30 cellular contexts compared by ENCODE assay signal in the genomic region with DNA sequence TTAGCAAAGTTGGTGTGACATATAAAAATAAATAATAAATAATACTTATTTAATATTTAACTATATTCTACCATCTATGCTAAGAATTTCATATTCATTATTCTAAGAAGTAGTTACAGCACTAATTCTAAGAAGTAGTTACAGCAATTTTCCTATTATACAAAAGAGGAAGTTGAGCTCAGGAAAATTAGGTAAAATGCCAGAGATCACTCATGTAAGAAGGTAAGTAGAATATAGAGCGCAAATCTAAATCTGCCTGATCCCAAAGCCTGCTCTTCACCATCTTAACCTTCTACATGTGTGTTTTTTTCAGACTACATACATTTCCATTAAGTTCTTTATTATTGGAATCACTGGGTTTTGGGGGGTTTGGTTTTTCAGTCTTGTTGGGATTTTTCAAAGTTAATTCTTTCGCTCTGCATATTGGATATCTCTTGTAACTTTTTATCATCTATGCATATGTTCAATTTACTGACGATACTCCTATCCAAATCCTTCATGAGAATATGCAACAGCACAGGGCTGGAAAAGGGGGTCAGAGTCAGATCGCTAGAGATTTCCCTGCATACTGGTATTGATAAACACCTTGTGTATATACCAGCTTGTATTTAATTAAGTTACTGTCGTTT.
"Had no signal": no experiment of that assay in that cellular context is flagged by ENCODE, and none has a peak within 500 bp of the region (broad histone marks: within the 10 kb centered on the region; RNA-seq: fewer than 3 reads in every experiment).

No MANE protein-coding gene starts in this region.

- H3K36me3 Mint-ChIP-seq: activated naive CD4-positive, alpha-beta T cell treated with anti-CD3 and anti-CD28 coated beads, Interleukin-2, amount 10 ng/mL, durations not matched to agents 7 days and 5 days; activated naive CD8-positive, alpha-beta T cell treated with anti-CD3 and anti-CD28 coated beads, Interleukin-2, amount 10 ng/mL, durations not matched to agents 7 days and 5 days; brain; immature natural killer cell; naive B cell; stimulated activated naive B cell treated with anti-CD40 and anti-IgM and Interleukin-4, amounts not matched to agents 10 μg/mL and 1 μg/mL and 100 μg/mL, for 72 hours; WTC11 had no signal

- ATAC-seq: heart left ventricle, left colon, sciatic nerve, WTC11 had no signal

- DNase-seq: activated CD4-positive, alpha-beta memory T cell treated with anti-CD3 and anti-CD28 coated beads, Interleukin-2, amount 10 ng/mL, durations not matched to agents 7 days and 5 days; activated CD4-positive, alpha-beta T cell treated with anti-CD3 and anti-CD28 coated beads for 1 hour; activated CD4-positive, alpha-beta T cell treated with anti-CD3 and anti-CD28 coated beads, Interleukin-2, amount 10 ng/mL, durations not matched to agents 7 days and 5 days; activated CD8-positive, alpha-beta memory T cell treated with anti-CD3 and anti-CD28 coated beads, Interleukin-2, amount 50 U/mL, for 48 hours; activated gamma-delta T cell; activated naive CD4-positive, alpha-beta T cell treated with anti-CD3 and anti-CD28 coated beads, Interleukin-2, amount 10 ng/mL, durations not matched to agents 7 days and 5 days; activated naive CD8-positive, alpha-beta T cell treated with anti-CD3 and anti-CD28 coated beads, Interleukin-2, amount 10 ng/mL, durations not matched to agents 7 days and 5 days; activated T-cell treated with anti-CD3 and anti-CD28 coated beads, Interleukin-2, amount 50 U/mL, for 24 hours; cerebellar nuclear complex; colonic mucosa; dorsolateral prefrontal cortex; effector memory CD4-positive, alpha-beta T cell; foreskin fibroblast; heart left ventricle; hypothalamus; immature natural killer cell; kidney; left colon; mammary epithelial cell; naive B cell; nephron progenitor cell; retina; stimulated activated CD4-positive, alpha-beta T cell treated with anti-CD3 and anti-CD28 coated beads, Interleukin-1b, Interleukin-23, amount 100 ng/mL, for 48 hours; stimulated activated naive B cell treated with anti-CD40 and anti-IgM and Interleukin-4, amounts not matched to agents 10 μg/mL and 1 μg/mL and 100 μg/mL, for 72 hours; stomach; thyroid gland; upper lobe of left lung had no signal

- H3K27ac Mint-ChIP-seq: activated CD4-positive, alpha-beta memory T cell treated with anti-CD3 and anti-CD28 coated beads, Interleukin-2, amount 10 ng/mL, durations not matched to agents 7 days and 5 days; activated CD4-positive, alpha-beta T cell treated with anti-CD3 and anti-CD28 coated beads, Interleukin-2, amount 10 ng/mL, durations not matched to agents 7 days and 5 days; activated naive CD4-positive, alpha-beta T cell treated with anti-CD3 and anti-CD28 coated beads, Interleukin-2, amount 10 ng/mL, durations not matched to agents 7 days and 5 days; activated naive CD8-positive, alpha-beta T cell treated with anti-CD3 and anti-CD28 coated beads, Interleukin-2, amount 10 ng/mL, durations not matched to agents 7 days and 5 days; activated T-cell treated with anti-CD3 and anti-CD28 coated beads, Interleukin-2, amount 50 U/mL, for 24 hours; brain; immature natural killer cell; nephron progenitor cell; stimulated activated naive B cell treated with anti-CD40 and anti-IgM and Interleukin-4, amounts not matched to agents 10 μg/mL and 1 μg/mL and 100 μg/mL, for 72 hours; WTC11 had no signal

- H3K27me3 Mint-ChIP-seq: activated CD4-positive, alpha-beta memory T cell treated with anti-CD3 and anti-CD28 coated beads, Interleukin-2, amount 10 ng/mL, durations not matched to agents 7 days and 5 days; activated CD4-positive, alpha-beta T cell treated with anti-CD3 and anti-CD28 coated beads, Interleukin-2, amount 10 ng/mL, durations not matched to agents 7 days and 5 days; activated naive CD4-positive, alpha-beta T cell treated with anti-CD3 and anti-CD28 coated beads, Interleukin-2, amount 10 ng/mL, durations not matched to agents 7 days and 5 days; activated naive CD8-positive, alpha-beta T cell treated with anti-CD3 and anti-CD28 coated beads, Interleukin-2, amount 10 ng/mL, durations not matched to agents 7 days and 5 days; activated T-cell treated with anti-CD3 and anti-CD28 coated beads, Interleukin-2, amount 50 U/mL, for 24 hours; brain; naive B cell; stimulated activated naive B cell treated with anti-CD40 and anti-IgM and Interleukin-4, amounts not matched to agents 10 μg/mL and 1 μg/mL and 100 μg/mL, for 72 hours had no signal

- H3K9me3 Mint-ChIP-seq: activated CD4-positive, alpha-beta T cell treated with anti-CD3 and anti-CD28 coated beads, Interleukin-2, amount 10 ng/mL, durations not matched to agents 7 days and 5 days; activated T-cell treated with anti-CD3 and anti-CD28 coated beads, Interleukin-2, amount 50 U/mL, for 24 hours; naive B cell; nephron progenitor cell; stimulated activated naive B cell treated with anti-CD40 and anti-IgM and Interleukin-4, amounts not matched to agents 10 μg/mL and 1 μg/mL and 100 μg/mL, for 72 hours; WTC11 had no signal

- H3K4me1 Mint-ChIP-seq: activated CD4-positive, alpha-beta memory T cell treated with anti-CD3 and anti-CD28 coated beads, Interleukin-2, amount 10 ng/mL, durations not matched to agents 7 days and 5 days; activated CD4-positive, alpha-beta T cell treated with anti-CD3 and anti-CD28 coated beads, Interleukin-2, amount 10 ng/mL, durations not matched to agents 7 days and 5 days; activated naive CD4-positive, alpha-beta T cell treated with anti-CD3 and anti-CD28 coated beads, Interleukin-2, amount 10 ng/mL, durations not matched to agents 7 days and 5 days; activated naive CD8-positive, alpha-beta T cell treated with anti-CD3 and anti-CD28 coated beads, Interleukin-2, amount 10 ng/mL, durations not matched to agents 7 days and 5 days; immature natural killer cell; naive B cell; stimulated activated naive B cell treated with anti-CD40 and anti-IgM and Interleukin-4, amounts not matched to agents 10 μg/mL and 1 μg/mL and 100 μg/mL, for 72 hours had no signal

- H3K4me3 Mint-ChIP-seq: activated CD4-positive, alpha-beta memory T cell treated with anti-CD3 and anti-CD28 coated beads, Interleukin-2, amount 10 ng/mL, durations not matched to agents 7 days and 5 days; activated CD4-positive, alpha-beta T cell treated with anti-CD3 and anti-CD28 coated beads, Interleukin-2, amount 10 ng/mL, durations not matched to agents 7 days and 5 days; activated naive CD4-positive, alpha-beta T cell treated with anti-CD3 and anti-CD28 coated beads, Interleukin-2, amount 10 ng/mL, durations not matched to agents 7 days and 5 days; activated naive CD8-positive, alpha-beta T cell treated with anti-CD3 and anti-CD28 coated beads, Interleukin-2, amount 10 ng/mL, durations not matched to agents 7 days and 5 days; activated T-cell treated with anti-CD3 and anti-CD28 coated beads, Interleukin-2, amount 50 U/mL, for 24 hours; brain; immature natural killer cell; naive B cell; nephron progenitor cell; stimulated activated naive B cell treated with anti-CD40 and anti-IgM and Interleukin-4, amounts not matched to agents 10 μg/mL and 1 μg/mL and 100 μg/mL, for 72 hours; WTC11 had no signal
